Comparison of ENCODE assay signal across 17 cellular contexts in genomic region chr3:27802849-27803248, GRCh38.
DNase-seq lines count a peak whose midpoint lies in the region; ATAC-seq and TF ChIP-seq lines count a peak whose summit lies in the region.
"Had no signal": no experiment of that assay in that cellular context is flagged by ENCODE, and none has a peak within 500 bp of the region (broad histone marks: within the 10 kb centered on the region; RNA-seq: fewer than 3 reads in every experiment).

No MANE protein-coding gene starts in this region.

- no peaks in the 10 kb centered on the region for H3K9me3 ChIP-seq in T-helper 17 cell (ENCODE audit: control insufficient read depth, low read length, poor library complexity, severe bottlenecking)

- H3K4me3 Mint-ChIP-seq in activated CD8-positive, alpha-beta T cell treated with anti-CD3 and anti-CD28 coated beads for 36 hours, result no peak overlapping the region
- no peak overlapping the region for H3K4me3 Mint-ChIP-seq in activated CD8-positive, alpha-beta T cell treated with anti-CD3 and anti-CD28 coated beads, Interleukin-2, amount 10 ng/mL, durations not matched to agents 7 days and 5 days
- no peak overlapping the region for H3K4me3 Mint-ChIP-seq in T-helper 17 cell
- H3K4me3 Mint-ChIP-seq in stimulated activated effector memory CD8-positive, alpha-beta T cell treated with anti-CD3 and anti-CD28 coated beads, Interleukin-12 subunit alpha, Interleukin-12 subunit beta, amount 100 ng/mL, for 72 hours, result no peak overlapping the region
- no peak overlapping the region for H3K4me3 Mint-ChIP-seq in activated T-helper 1 cell treated with anti-CD3 and anti-CD28 coated beads, Interleukin-12 subunit alpha, Interleukin-12 subunit beta, Interleukin-2, Interleukin-4 antibody, amounts not matched to agents 30 ng/mL and 10 ng/mL and 1 ng/mL, durations not matched to agents 14 hours and 24 hours and 36 hours
- H3K4me3 Mint-ChIP-seq: B cell; CD4-positive, alpha-beta memory T cell had no signal

- no peaks in the 10 kb centered on the region for H3K27me3 Mint-ChIP-seq in activated CD8-positive, alpha-beta T cell treated with anti-CD3 and anti-CD28 coated beads for 36 hours
- H3K27me3 Mint-ChIP-seq in activated CD8-positive, alpha-beta T cell treated with anti-CD3 and anti-CD28 coated beads, Interleukin-2, amount 10 ng/mL, durations not matched to agents 7 days and 5 days (ENCODE audit: low read depth), result no peaks in the 10 kb centered on the region
- H3K27me3 Mint-ChIP-seq in T-helper 17 cell, result no peaks in the 10 kb centered on the region
- no peaks in the 10 kb centered on the region for H3K27me3 Mint-ChIP-seq in activated T-helper 1 cell treated with anti-CD3 and anti-CD28 coated beads, Interleukin-12 subunit alpha, Interleukin-12 subunit beta, Interleukin-2, Interleukin-4 antibody, amounts not matched to agents 30 ng/mL and 10 ng/mL and 1 ng/mL, durations not matched to agents 14 hours and 24 hours and 36 hours (ENCODE audit: insufficient read depth)
- H3K27me3 Mint-ChIP-seq: B cell; CD4-positive, alpha-beta memory T cell had no signal

- no peaks in the 10 kb centered on the region for H3K36me3 Mint-ChIP-seq in activated CD8-positive, alpha-beta T cell treated with anti-CD3 and anti-CD28 coated beads for 36 hours (ENCODE audit: low read depth)
- no peaks in the 10 kb centered on the region for H3K36me3 Mint-ChIP-seq in activated CD8-positive, alpha-beta T cell treated with anti-CD3 and anti-CD28 coated beads, Interleukin-2, amount 10 ng/mL, durations not matched to agents 7 days and 5 days (ENCODE audit: low read depth)
- H3K36me3 Mint-ChIP-seq in T-helper 17 cell (ENCODE audit: low read depth), result no peaks in the 10 kb centered on the region
- H3K36me3 Mint-ChIP-seq in stimulated activated effector memory CD8-positive, alpha-beta T cell treated with anti-CD3 and anti-CD28 coated beads, Interleukin-12 subunit alpha, Interleukin-12 subunit beta, amount 100 ng/mL, for 72 hours, result no peaks in the 10 kb centered on the region
- peaks cover 2% of the 10 kb centered on the region for H3K36me3 Mint-ChIP-seq in activated T-helper 1 cell treated with anti-CD3 and anti-CD28 coated beads, Interleukin-12 subunit alpha, Interleukin-12 subunit beta, Interleukin-2, Interleukin-4 antibody, amounts not matched to agents 30 ng/mL and 10 ng/mL and 1 ng/mL, durations not matched to agents 14 hours and 24 hours and 36 hours (ENCODE audit: low read depth)
- H3K36me3 Mint-ChIP-seq: CD4-positive, alpha-beta memory T cell had no signal

- no peak overlapping the region for H3K27ac Mint-ChIP-seq in activated CD8-positive, alpha-beta T cell treated with anti-CD3 and anti-CD28 coated beads for 36 hours
- no peak overlapping the region for H3K27ac Mint-ChIP-seq in activated CD8-positive, alpha-beta T cell treated with anti-CD3 and anti-CD28 coated beads, Interleukin-2, amount 10 ng/mL, durations not matched to agents 7 days and 5 days
- peak overlapping the region; percentile 32 for H3K27ac Mint-ChIP-seq in T-helper 17 cell
- no peak overlapping the region for H3K27ac Mint-ChIP-seq in stimulated activated effector memory CD8-positive, alpha-beta T cell treated with anti-CD3 and anti-CD28 coated beads, Interleukin-12 subunit alpha, Interleukin-12 subunit beta, amount 100 ng/mL, for 72 hours
- H3K27ac Mint-ChIP-seq in activated T-helper 1 cell treated with anti-CD3 and anti-CD28 coated beads, Interleukin-12 subunit alpha, Interleukin-12 subunit beta, Interleukin-2, Interleukin-4 antibody, amounts not matched to agents 30 ng/mL and 10 ng/mL and 1 ng/mL, durations not matched to agents 14 hours and 24 hours and 36 hours, result no peak overlapping the region
- H3K27ac Mint-ChIP-seq: B cell; CD4-positive, alpha-beta memory T cell had no signal

- no peaks in the 10 kb centered on the region for H3K9me3 Mint-ChIP-seq in activated CD8-positive, alpha-beta T cell treated with anti-CD3 and anti-CD28 coated beads for 36 hours
- H3K9me3 Mint-ChIP-seq in activated CD8-positive, alpha-beta T cell treated with anti-CD3 and anti-CD28 coated beads, Interleukin-2, amount 10 ng/mL, durations not matched to agents 7 days and 5 days (ENCODE audit: insufficient read depth), result no peaks in the 10 kb centered on the region
- no peaks in the 10 kb centered on the region for H3K9me3 Mint-ChIP-seq in stimulated activated effector memory CD8-positive, alpha-beta T cell treated with anti-CD3 and anti-CD28 coated beads, Interleukin-12 subunit alpha, Interleukin-12 subunit beta, amount 100 ng/mL, for 72 hours
- H3K9me3 Mint-ChIP-seq in activated T-helper 1 cell treated with anti-CD3 and anti-CD28 coated beads, Interleukin-12 subunit alpha, Interleukin-12 subunit beta, Interleukin-2, Interleukin-4 antibody, amounts not matched to agents 30 ng/mL and 10 ng/mL and 1 ng/mL, durations not matched to agents 14 hours and 24 hours and 36 hours, result peaks cover 2% of the 10 kb centered on the region

- peak; percentile 47 for ATAC-seq in activated CD8-positive, alpha-beta T cell treated with anti-CD3 and anti-CD28 coated beads for 36 hours
- no peak for ATAC-seq in activated CD8-positive, alpha-beta T cell treated with anti-CD3 and anti-CD28 coated beads, Interleukin-2, amount 10 ng/mL, durations not matched to agents 7 days and 5 days
- ATAC-seq in T-helper 17 cell (no peak), HG03442 (IDR thresholded peaks at IDR 0.05; ENCODE audit: unreplicated experiment) (no peak), GM21529 (IDR thresholded peaks at IDR 0.05; ENCODE audit: unreplicated experiment) (no peak)
- peak; percentile 55 for ATAC-seq in stimulated activated effector memory CD8-positive, alpha-beta T cell treated with anti-CD3 and anti-CD28 coated beads, Interleukin-12 subunit alpha, Interleukin-12 subunit beta, amount 100 ng/mL, for 72 hours

- no peak for DNase-seq in activated CD8-positive, alpha-beta T cell treated with anti-CD3 and anti-CD28 coated beads for 36 hours
- no peak for DNase-seq in activated CD8-positive, alpha-beta T cell treated with anti-CD3 and anti-CD28 coated beads, Interleukin-2, amount 10 ng/mL, durations not matched to agents 7 days and 5 days
- DNase-seq in T-helper 17 cell (no peak), GDM1 (lab: John Stamatoyannopoulos, UW) (no peak)
- no peak for DNase-seq in stimulated activated effector memory CD8-positive, alpha-beta T cell treated with anti-CD3 and anti-CD28 coated beads, Interleukin-12 subunit alpha, Interleukin-12 subunit beta, amount 100 ng/mL, for 72 hours (ENCODE audit: low spot score in 2 of 2)
- DNase-seq in activated T-helper 1 cell treated with anti-CD3 and anti-CD28 coated beads, Interleukin-12 subunit alpha, Interleukin-12 subunit beta, Interleukin-2, Interleukin-4 antibody, amounts not matched to agents 30 ng/mL and 10 ng/mL and 1 ng/mL, durations not matched to agents 14 hours and 24 hours and 36 hours (ENCODE audit: low spot score), result no peak
- DNase-seq: Calu3; CD4-positive, alpha-beta memory T cell; COR-L47; DMS53; DMS79 treated with DMSO at 0.1 percent for 48 hours; GM23248; H7; HCEC 1CT had no signal

- POLR2A ChIA-PET in activated CD8-positive, alpha-beta T cell treated with anti-CD3 and anti-CD28 coated beads for 36 hours (lab: Charles Lee), result no interaction called here
- POLR2A ChIA-PET in activated CD8-positive, alpha-beta T cell treated with anti-CD3 and anti-CD28 coated beads, Interleukin-2, amount 10 ng/mL, durations not matched to agents 7 days and 5 days (lab: Charles Lee), result no interaction called here

- H3K4me1 Mint-ChIP-seq in activated CD8-positive, alpha-beta T cell treated with anti-CD3 and anti-CD28 coated beads for 36 hours (ENCODE audit: low read depth), result peaks cover 21% of the 10 kb centered on the region
- peaks cover 8% of the 10 kb centered on the region for H3K4me1 Mint-ChIP-seq in activated CD8-positive, alpha-beta T cell treated with anti-CD3 and anti-CD28 coated beads, Interleukin-2, amount 10 ng/mL, durations not matched to agents 7 days and 5 days (ENCODE audit: low read depth)
- no peaks in the 10 kb centered on the region for H3K4me1 Mint-ChIP-seq in T-helper 17 cell
- H3K4me1 Mint-ChIP-seq in stimulated activated effector memory CD8-positive, alpha-beta T cell treated with anti-CD3 and anti-CD28 coated beads, Interleukin-12 subunit alpha, Interleukin-12 subunit beta, amount 100 ng/mL, for 72 hours, result peaks cover 20% of the 10 kb centered on the region
- H3K4me1 Mint-ChIP-seq in activated T-helper 1 cell treated with anti-CD3 and anti-CD28 coated beads, Interleukin-12 subunit alpha, Interleukin-12 subunit beta, Interleukin-2, Interleukin-4 antibody, amounts not matched to agents 30 ng/mL and 10 ng/mL and 1 ng/mL, durations not matched to agents 14 hours and 24 hours and 36 hours (ENCODE audit: low read depth), result peaks cover 17% of the 10 kb centered on the region
- H3K4me1 Mint-ChIP-seq: B cell; CD4-positive, alpha-beta memory T cell had no signal

- intact Hi-C loops in activated CD8-positive, alpha-beta T cell treated with anti-CD3 and anti-CD28 coated beads for 36 hours (cut with micrococcal nuclease), result no loop called here
- intact Hi-C loops in activated T-helper 1 cell treated with anti-CD3 and anti-CD28 coated beads, Interleukin-12 subunit alpha, Interleukin-12 subunit beta, Interleukin-2, Interleukin-4 antibody, amounts not matched to agents 30 ng/mL and 10 ng/mL and 1 ng/mL, durations not matched to agents 14 hours and 24 hours and 36 hours (cut with micrococcal nuclease), result loop anchor here (5.0 kb wide), 1 partner anchor 99 kb away; no protein-coding TSS in a partner anchor

- no peak for TF ChIP-seq CTCF in activated CD8-positive, alpha-beta T cell treated with anti-CD3 and anti-CD28 coated beads for 36 hours (IDR thresholded peaks at IDR 0.05)

- CTCF ChIA-PET in activated CD8-positive, alpha-beta T cell treated with anti-CD3 and anti-CD28 coated beads for 36 hours (lab: Charles Lee), result interaction anchor here (0.9 to 2.4 kb wide), 2 partner anchors 9 to 23 kb away, joined by 3 to 7 read pairs; no protein-coding TSS in a partner anchor
- CTCF ChIA-PET in activated CD8-positive, alpha-beta T cell treated with anti-CD3 and anti-CD28 coated beads, Interleukin-2, amount 10 ng/mL, durations not matched to agents 7 days and 5 days (lab: Charles Lee), result no interaction called here

Comparison
In these comparisons a context has a peak if more than half of its experiments do, and no peak if none do; other contexts are left out.
1. ATAC-seq: peak in activated CD8-positive, alpha-beta T cell treated with anti-CD3 and anti-CD28 coated beads for 36 hours (single experiment) and stimulated activated effector memory CD8-positive, alpha-beta T cell treated with anti-CD3 and anti-CD28 coated beads, Interleukin-12 subunit alpha, Interleukin-12 subunit beta, amount 100 ng/mL, for 72 hours (single experiment); none in activated CD8-positive, alpha-beta T cell treated with anti-CD3 and anti-CD28 coated beads, Interleukin-2, amount 10 ng/mL, durations not matched to agents 7 days and 5 days (single experiment), T-helper 17 cell (single experiment), HG03442 (single experiment) and GM21529 (single experiment).